Comparison of ENCODE assay signal across 8 cellular contexts in the genomic region with DNA sequence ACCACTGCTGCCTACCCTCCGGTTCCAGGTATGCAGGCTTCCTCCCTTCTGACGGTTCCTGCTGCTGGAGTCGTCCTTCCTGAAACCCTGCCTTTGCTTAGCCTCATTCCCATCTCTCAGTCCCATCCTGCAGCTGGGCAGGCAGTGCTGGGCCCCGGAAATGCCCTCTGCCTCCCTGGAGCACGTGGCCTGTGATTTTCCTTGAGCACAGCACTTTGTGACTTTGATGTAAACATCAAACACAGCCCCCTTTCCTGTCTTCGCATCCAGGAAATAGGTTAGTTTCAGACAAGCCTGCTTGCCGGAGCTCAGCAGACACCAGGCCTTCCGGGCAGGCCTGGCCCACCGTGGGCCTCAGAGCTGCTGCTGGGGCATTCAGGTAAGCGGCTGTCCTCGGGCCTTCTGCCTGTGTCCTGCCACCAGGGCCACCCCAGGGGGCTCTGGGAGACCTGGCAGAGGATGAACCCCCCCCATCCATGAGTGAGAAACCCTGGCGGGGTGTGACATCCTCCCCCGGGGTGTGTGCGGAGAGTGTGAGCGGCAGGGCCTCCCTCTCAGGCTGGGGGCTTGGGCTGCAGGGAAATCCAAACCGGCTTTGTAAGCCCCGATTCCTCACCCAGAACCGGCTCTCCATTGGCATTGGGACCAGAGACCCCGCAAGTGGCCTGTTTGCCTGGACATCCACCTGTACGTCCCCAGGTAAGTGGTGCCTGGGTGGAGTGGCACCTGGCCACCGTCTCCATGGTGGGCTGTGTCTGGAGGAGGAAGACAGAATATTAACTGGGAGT. TPM values are rescaled to one million over a fixed set of nuclear protein-coding genes. Genes with fewer than 3 reads are reported as not detected.
DNase-seq lines count a peak whose midpoint lies in the region; ATAC-seq and TF ChIP-seq lines count a peak whose summit lies in the region.

A gene (plus strand): TSS at position 281 of the 788 bp plus-strand sequence. CDS start 10,461 bp downstream, outside the sequence.

- H3K4me1 ChIP-seq in Panc1 (ENCODE audit: control insufficient read depth, insufficient read depth, low read length) = no peaks in the 10 kb centered on the region
- H3K4me1 ChIP-seq in mesendoderm (ENCODE audit: control insufficient read depth, low read depth, low read length) = peaks cover 12% of the 10 kb centered on the region
- peaks cover 7% of the 10 kb centered on the region; the same call in 1 of the 2 replicates for H3K4me1 ChIP-seq in SJCRH30

- intact Hi-C loops in Panc1 (cut with micrococcal nuclease; ENCODE audit: unreplicated experiment) = no loop called here

- no peaks in the 10 kb centered on the region for H3K79me2 ChIP-seq in mesendoderm (ENCODE audit: control insufficient read depth, insufficient read depth, low read length)

- H3K9me3 ChIP-seq in Panc1 (ENCODE audit: control insufficient read depth, insufficient read depth, low read depth, low read length) = no peaks in the 10 kb centered on the region
- no peaks in the 10 kb centered on the region for H3K9me3 ChIP-seq in SJCRH30 (replicated peaks)

- peak within 1 kb of the TSS; percentile 83 for H3K23ac ChIP-seq in mesendoderm (ENCODE audit: low read length)

- WGBS in mesendoderm (ENCODE audit: extremely low coverage, insufficient coverage, low lambda C conversion rate) = no CpG with 5 or more reads among the region's 21 CpGs

- no peaks in the 10 kb centered on the region for H3K27me3 Mint-ChIP-seq in activated T-cell treated with anti-CD3 and anti-CD28 coated beads, Interleukin-2, amount 50 U/mL, for 4 hours (ENCODE audit: low read depth)
- peaks cover 15% of the 10 kb centered on the region for H3K27me3 Mint-ChIP-seq in stimulated activated memory B cell treated with anti-CD40 and anti-IgM and Interleukin-4, amounts not matched to agents 10 μg/mL and 1 μg/mL and 100 μg/mL, for 72 hours

- no peaks in the 10 kb centered on the region for H3K36me3 ChIP-seq in Panc1 (ENCODE audit: control insufficient read depth, insufficient read depth, low read length)
- H3K36me3 ChIP-seq in mesendoderm (ENCODE audit: control insufficient read depth, insufficient read depth, low read length) = no peaks in the 10 kb centered on the region
- no peaks in the 10 kb centered on the region for H3K36me3 ChIP-seq in SJCRH30

- no peaks in the 10 kb centered on the region for H3K9me3 Mint-ChIP-seq in activated T-cell treated with anti-CD3 and anti-CD28 coated beads, Interleukin-2, amount 50 U/mL, for 4 hours
- no peaks in the 10 kb centered on the region for H3K9me3 Mint-ChIP-seq in stimulated activated memory B cell treated with anti-CD40 and anti-IgM and Interleukin-4, amounts not matched to agents 10 μg/mL and 1 μg/mL and 100 μg/mL, for 72 hours

- H4K8ac ChIP-seq in mesendoderm (ENCODE audit: low read depth, low read length) = no peak within 1 kb of the TSS

- no peak within 1 kb of the TSS for H2BK15ac ChIP-seq in mesendoderm (replicated peaks; ENCODE audit: low read depth)

- H3K27ac Mint-ChIP-seq in stimulated activated memory B cell treated with anti-CD40 and anti-IgM and Interleukin-4, amounts not matched to agents 10 μg/mL and 1 μg/mL and 100 μg/mL, for 72 hours = peak within 1 kb of the TSS; percentile 42

- no peak within 1 kb of the TSS for H3K4me2 ChIP-seq in mesendoderm (ENCODE audit: low read length)

- POLR2A ChIA-PET in Panc1 (lab: Charles Lee) = no interaction called here

- CTCF ChIA-PET in Panc1 (lab: Charles Lee) = interaction anchor here (0.7 kb wide), 1 partner anchor 91 kb away, joined by 3 read pairs; no protein-coding TSS in a partner anchor

- H3K4me1 Mint-ChIP-seq in activated T-cell treated with anti-CD3 and anti-CD28 coated beads, Interleukin-2, amount 50 U/mL, for 4 hours (ENCODE audit: low read depth) = peaks cover 82% of the 10 kb centered on the region
- peaks cover 20% of the 10 kb centered on the region for H3K4me1 Mint-ChIP-seq in stimulated activated memory B cell treated with anti-CD40 and anti-IgM and Interleukin-4, amounts not matched to agents 10 μg/mL and 1 μg/mL and 100 μg/mL, for 72 hours

- no peak for TF ChIP-seq CTCF in Panc1 (IDR thresholded peaks at IDR 0.05)

- H3K27me3 ChIP-seq in Panc1 (ENCODE audit: control insufficient read depth, insufficient read depth, low read length) (no peaks in the 10 kb centered on the region), mesendoderm (ENCODE audit: insufficient read depth, low read length, poor library complexity) (no peaks in the 10 kb centered on the region), SJCRH30 (no peaks in the 10 kb centered on the region)

- H3K9ac ChIP-seq in mesendoderm (ENCODE audit: low read length) = peak within 1 kb of the TSS; percentile 48

- peak within 1 kb of the TSS; percentile 98 for H2BK5ac ChIP-seq in mesendoderm (ENCODE audit: low read length)

- H3K79me1 ChIP-seq in mesendoderm (ENCODE audit: low read length) = no peaks in the 10 kb centered on the region

- no peak within 1 kb of the TSS for H4K5ac ChIP-seq in mesendoderm (ENCODE audit: low read length)

- H3K4me3 Mint-ChIP-seq in activated T-cell treated with anti-CD3 and anti-CD28 coated beads, Interleukin-2, amount 50 U/mL, for 4 hours = peak within 1 kb of the TSS; percentile 98
- peak within 1 kb of the TSS; percentile 22 for H3K4me3 Mint-ChIP-seq in stimulated activated memory B cell treated with anti-CD40 and anti-IgM and Interleukin-4, amounts not matched to agents 10 μg/mL and 1 μg/mL and 100 μg/mL, for 72 hours

- no peak within 1 kb of the TSS for H3K27ac ChIP-seq in Panc1 (ENCODE audit: low read length)
- peak within 1 kb of the TSS; percentile 81 for H3K27ac ChIP-seq in mesendoderm (ENCODE audit: low read depth, low read length)
- H3K27ac ChIP-seq in SJCRH30 = no peak within 1 kb of the TSS

- 0 out of 2 replicates have a peak, but pooled peaks have one; percentile 23 for ATAC-seq in Panc1
- ATAC-seq in activated T-cell treated with anti-CD3 and anti-CD28 coated beads, Interleukin-2, amount 50 U/mL, for 4 hours = peak; percentile 60 to 64
- no peak for ATAC-seq in stimulated activated memory B cell treated with anti-CD40 and anti-IgM and Interleukin-4, amounts not matched to agents 10 μg/mL and 1 μg/mL and 100 μg/mL, for 72 hours

- peak within 1 kb of the TSS; percentile 93 for H2BK120ac ChIP-seq in mesendoderm (ENCODE audit: low read depth, low read length)

- peak within 1 kb of the TSS; percentile 86 for H3K56ac ChIP-seq in mesendoderm (ENCODE audit: low read length)

- H3K18ac ChIP-seq in mesendoderm (ENCODE audit: low read length) = peak within 1 kb of the TSS; percentile 92

- no TSS peak for BruUV-seq in Panc1 (replicated peaks; lab: Mats Ljungman, UMichigan)

- peak within 1 kb of the TSS; percentile 99 for H2AK5ac ChIP-seq in mesendoderm (ENCODE audit: low read length)

- H3K4me3 ChIP-seq in Panc1 (ENCODE audit: low read depth in 2 of 2, low read length in 2 of 2) (no peak within 1 kb of the TSS), mesendoderm (ENCODE audit: low read length) (no peak within 1 kb of the TSS), SJCRH30 (no peak within 1 kb of the TSS)

- DNase-seq in Panc1 (ENCODE audit: low read depth, low spot score) (no peak), mesendoderm (no peak), NCI-H2107 treated with DMSO at 0.1 percent for 48 hours (lab: John Stamatoyannopoulos, UW; ENCODE audit: unreplicated experiment) (no peak), SJCRH30 (no peak), hepatic stellate cell (ENCODE audit: low spot score) (no peak), GF-D8 (lab: John Stamatoyannopoulos, UW) (no peak)
- DNase-seq in activated T-cell treated with anti-CD3 and anti-CD28 coated beads, Interleukin-2, amount 50 U/mL, for 4 hours = peak; percentile 54

- peak within 1 kb of the TSS; percentile 96 for H3K4ac ChIP-seq in mesendoderm (ENCODE audit: low read depth, low read length)

- in situ Hi-C loops in Panc1 (cut with HindIII; ENCODE audit: low pct_unique_long_range_greater_than_20kb, low sequenced_read_pairs) = no loop called here

- peaks cover 10% of the 10 kb centered on the region for H3K36me3 Mint-ChIP-seq in activated T-cell treated with anti-CD3 and anti-CD28 coated beads, Interleukin-2, amount 50 U/mL, for 4 hours (ENCODE audit: insufficient read depth)
- no peaks in the 10 kb centered on the region for H3K36me3 Mint-ChIP-seq in stimulated activated memory B cell treated with anti-CD40 and anti-IgM and Interleukin-4, amounts not matched to agents 10 μg/mL and 1 μg/mL and 100 μg/mL, for 72 hours

RNA-seq across cellular contexts. Expression of the gene that starts here (rescaled TPM):
- 0.54 TPM for total RNA-seq in Panc1 (2021; ENCODE audit: unreplicated experiment)
- polyA plus RNA-seq in Panc1 (2012; ENCODE audit: insufficient read length) = 0.33 TPM
- 100 to 1,000 TPM; 156 to 194 (median 186) TPM for total RNA-seq in activated T-cell treated with anti-CD3 and anti-CD28 coated beads, Interleukin-2, amount 50 U/mL, for 4 hours
- 0.46 TPM for polyA plus RNA-seq in mesendoderm (2013, experiment 1 of 2)
- polyA plus RNA-seq in mesendoderm (2013, experiment 2 of 2) = 0.63 TPM
- total RNA-seq in SJCRH30 (2014; rRNA removed; shearing (Covaris generic)) = 0.30 and 0.35 TPM in 2 replicates

Comparison
In these comparisons a context has a peak if more than half of its experiments do, and no peak if none do; other contexts are left out.
1. RNA of the gene that starts here (total RNA-seq): 156 to 194 TPM in activated T-cell treated with anti-CD3 and anti-CD28 coated beads, Interleukin-2, amount 50 U/mL, for 4 hours; 0.54 TPM in Panc1 (single experiment) and 0.30 to 0.35 TPM in SJCRH30; every median in the first group is over 100 times any median in the second.
2. Peak in ATAC-seq in Panc1; RNA of the gene not detected or under 1 TPM.